ENCODE assay signal across 18 cellular contexts in the genomic region with DNA sequence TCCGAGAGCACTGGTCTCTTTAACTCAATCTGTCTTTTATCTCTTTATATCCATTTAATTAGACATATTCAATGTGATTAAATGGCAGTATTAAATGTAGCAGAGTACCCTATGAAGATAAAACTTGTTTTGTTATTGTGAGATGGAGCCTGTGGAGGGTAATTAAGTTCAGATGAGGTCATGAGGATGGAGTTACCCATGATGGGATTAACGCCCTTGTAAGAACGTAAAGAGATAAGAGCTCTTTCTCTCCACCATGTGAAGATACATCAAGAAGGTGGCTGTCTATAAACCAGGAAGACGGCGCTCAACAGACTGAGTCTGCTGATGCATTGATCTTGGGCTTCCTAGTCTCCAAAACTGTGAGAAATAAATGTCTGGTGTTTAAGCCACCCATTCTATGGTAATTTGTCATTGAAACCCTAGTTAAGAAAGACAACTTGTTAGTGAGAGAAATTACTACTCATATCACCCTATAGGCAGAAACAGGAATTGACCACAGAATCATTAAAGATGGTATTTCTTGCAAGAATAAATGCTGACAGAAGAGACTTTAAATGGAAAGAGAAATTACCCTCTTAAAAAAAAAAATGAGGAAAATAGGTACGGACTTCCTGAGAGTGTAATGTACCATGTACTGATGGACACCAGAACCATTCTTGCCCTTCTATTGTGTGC.
DNase-seq lines count a peak whose midpoint lies in the region; ATAC-seq and TF ChIP-seq lines count a peak whose summit lies in the region.
"Had no signal": no experiment of that assay in that cellular context is flagged by ENCODE, and none has a peak within 500 bp of the region (broad histone marks: within the 10 kb centered on the region; RNA-seq: fewer than 3 reads in every experiment).

No MANE protein-coding gene starts in this region.

- H2BK120ac ChIP-seq in mesenchymal stem cell (ENCODE audit: low read depth, low read length) = no peak overlapping the region

- no peak overlapping the region for H3K27ac Mint-ChIP-seq in GM23338
- H3K27ac Mint-ChIP-seq: B cell; CD4-positive, alpha-beta T cell had no signal

- peaks cover 1% of the 10 kb centered on the region for H3K27me3 Mint-ChIP-seq in GM23338 (ENCODE audit: insufficient read depth, low read depth, poor library complexity)
- H3K27me3 Mint-ChIP-seq: B cell; CD4-positive, alpha-beta T cell had no signal

- no peaks in the 10 kb centered on the region for H4K20me1 ChIP-seq in GM23338 (replicated peaks; ENCODE audit: insufficient read depth)
- H4K20me1 ChIP-seq in smooth muscle cell (ENCODE audit: low read depth) = no peaks in the 10 kb centered on the region

- DNase-seq in GM23338 (ENCODE audit: low spot score) (peak; percentile 2), SJSA1 (ENCODE audit: low read depth in 1 of 2, low spot score in 2 of 2) (no peak), mesenchymal stem cell (no peak), smooth muscle cell (lab: John Stamatoyannopoulos, UW; ENCODE audit: unreplicated experiment) (no peak), upper lobe of left lung (no peak)
- DNase-seq in activated CD8-positive, alpha-beta memory T cell treated with anti-CD3 and anti-CD28 coated beads, Interleukin-2, amount 50 U/mL, for 4 hours = no peak
- DNase-seq: CD4-positive, alpha-beta T cell; DND-41; GDM1; NCI-H1048; NCI-H1694 treated with DMSO at 0.1 percent for 48 hours; NCI-H2171; NCI-H748 treated with DMSO at 0.1 percent for 48 hours; SHP77 had no signal

- H2BK5ac ChIP-seq in mesenchymal stem cell (ENCODE audit: low read depth, low read length, poor library complexity, severe bottlenecking) = no peak overlapping the region

- H3K79me2 ChIP-seq in GM23338 (replicated peaks; ENCODE audit: insufficient read depth) (no peaks in the 10 kb centered on the region), smooth muscle cell (ENCODE audit: low read depth) (no peaks in the 10 kb centered on the region)

- H3K9me3 Mint-ChIP-seq in GM23338 = no peaks in the 10 kb centered on the region
- H3K9me3 Mint-ChIP-seq: CD4-positive, alpha-beta T cell had no signal

- H3K9ac ChIP-seq in mesenchymal stem cell (ENCODE audit: low read length) (no peak overlapping the region), smooth muscle cell (ENCODE audit: low read depth) (no peak overlapping the region)

- no peak overlapping the region for H3K4ac ChIP-seq in mesenchymal stem cell (ENCODE audit: low read depth in 1 of 2, low read length in 2 of 2)

- no peak overlapping the region for H3K18ac ChIP-seq in mesenchymal stem cell (ENCODE audit: low read depth in 1 of 2, low read length in 2 of 2)

- no peaks in the 10 kb centered on the region for H3K79me1 ChIP-seq in mesenchymal stem cell (replicated peaks; ENCODE audit: low read length, poor library complexity, severe bottlenecking)

- H3K4me3 ChIP-seq in GM23338 = no peak overlapping the region
- no peak overlapping the region for H3K4me3 ChIP-seq in SJSA1
- H3K4me3 ChIP-seq in mesenchymal stem cell (ENCODE audit: insufficient read depth in 1 of 2, low read depth in 1 of 2, low read length in 2 of 2) = no peak overlapping the region
- H3K4me3 ChIP-seq in smooth muscle cell = no peak overlapping the region
- no peak overlapping the region for H3K4me3 ChIP-seq in upper lobe of left lung
- H3K4me3 ChIP-seq: K562 had no signal

- no peak overlapping the region for H4K91ac ChIP-seq in mesenchymal stem cell (ENCODE audit: low read length)

- ATAC-seq in GM23338 = no peak
- no peak for ATAC-seq in upper lobe of left lung (ENCODE audit: low FRiP score in 2 of 2)
- ATAC-seq in HG02981 (IDR thresholded peaks at IDR 0.05; ENCODE audit: unreplicated experiment) = no peak
- ATAC-seq: K562 had no signal

- no peak overlapping the region for H3K23ac ChIP-seq in mesenchymal stem cell (ENCODE audit: low read length in 2 of 2)

- H3K4me1 ChIP-seq in GM23338 (ENCODE audit: insufficient read depth) (no peaks in the 10 kb centered on the region), SJSA1 (replicated peaks) (peaks cover 20% of the 10 kb centered on the region), mesenchymal stem cell (ENCODE audit: control insufficient read depth, insufficient read depth, low read depth, low read length) (peaks cover 4% of the 10 kb centered on the region), smooth muscle cell (ENCODE audit: low read depth) (no peaks in the 10 kb centered on the region), upper lobe of left lung (no peaks in the 10 kb centered on the region)

- H3K4me1 Mint-ChIP-seq in GM23338 = peaks cover 9% of the 10 kb centered on the region; the same call in 2 of the 3 replicates
- H3K4me1 Mint-ChIP-seq: B cell had no signal

- no peak for TF ChIP-seq POLR2A in upper lobe of left lung (IDR thresholded peaks at IDR 0.05)

- no peak overlapping the region for H3K4me3 Mint-ChIP-seq in GM23338
- H3K4me3 Mint-ChIP-seq: B cell; CD4-positive, alpha-beta T cell had no signal

- H2AFZ ChIP-seq in GM23338 (no peak overlapping the region), mesenchymal stem cell (ENCODE audit: low read depth, low read length) (no peak overlapping the region), smooth muscle cell (ENCODE audit: low read depth) (no peak overlapping the region)

- H3K27ac ChIP-seq in GM23338 (ENCODE audit: low read depth) = no peak overlapping the region
- peak overlapping the region; percentile 39 for H3K27ac ChIP-seq in SJSA1
- H3K27ac ChIP-seq in mesenchymal stem cell (ENCODE audit: low read length, poor library complexity, severe bottlenecking) = peak overlapping the region; percentile 15
- no peak overlapping the region for H3K27ac ChIP-seq in smooth muscle cell (ENCODE audit: low read depth)
- H3K27ac ChIP-seq in upper lobe of left lung = no peak overlapping the region
- H3K27ac ChIP-seq: HL-60 had no signal

- H3K4me2 ChIP-seq in GM23338 (no peak overlapping the region), mesenchymal stem cell (ENCODE audit: low read length, poor library complexity, severe bottlenecking) (no peak overlapping the region), smooth muscle cell (peak overlapping the region; percentile 25)

- TF ChIP-seq EP300 in upper lobe of left lung (IDR thresholded peaks at IDR 0.05) = no peak

- no peak overlapping the region for H2BK15ac ChIP-seq in mesenchymal stem cell (ENCODE audit: low read depth, poor library complexity, severe bottlenecking)

- TF ChIP-seq CTCF in GM23338 (conservative IDR thresholded peaks at IDR 0.05; ENCODE audit: low read depth in 2 of 2) (peak in 1 of 2 experiments; percentile 28; a peak in 2 of 4 replicates), smooth muscle cell (IDR thresholded peaks at IDR 0.05; ENCODE audit: borderline replicate concordance, insufficient read depth, poor library complexity, severe bottlenecking) (peak; percentile 9), upper lobe of left lung (IDR thresholded peaks at IDR 0.05) (no peak)

- H3K36me3 Mint-ChIP-seq in GM23338 (ENCODE audit: low read depth) = no peaks in the 10 kb centered on the region

- H2AK5ac ChIP-seq in mesenchymal stem cell (ENCODE audit: low read length, severe bottlenecking) = peak overlapping the region; percentile 89

- no peak overlapping the region for H2BK12ac ChIP-seq in mesenchymal stem cell (ENCODE audit: low read length in 2 of 2)

- no peaks in the 10 kb centered on the region for H3K9me3 ChIP-seq in SJSA1 (replicated peaks)
- H3K9me3 ChIP-seq in mesenchymal stem cell (ENCODE audit: control insufficient read depth, low read length) = no peaks in the 10 kb centered on the region
- no peaks in the 10 kb centered on the region for H3K9me3 ChIP-seq in smooth muscle cell (replicated peaks; ENCODE audit: low read depth)
- H3K9me3 ChIP-seq in upper lobe of left lung = no peaks in the 10 kb centered on the region

- no peak overlapping the region for H4K8ac ChIP-seq in mesenchymal stem cell (ENCODE audit: low read length)

- no peaks in the 10 kb centered on the region for H3K27me3 ChIP-seq in GM23338 (ENCODE audit: insufficient read depth)
- no peaks in the 10 kb centered on the region for H3K27me3 ChIP-seq in SJSA1 (replicated peaks)
- H3K27me3 ChIP-seq in mesenchymal stem cell (ENCODE audit: control insufficient read depth in 1 of 2, insufficient read depth in 1 of 2, low read length in 2 of 2) = no peaks in the 10 kb centered on the region
- H3K27me3 ChIP-seq in smooth muscle cell (ENCODE audit: low read depth) = no peaks in the 10 kb centered on the region
- no peaks in the 10 kb centered on the region for H3K27me3 ChIP-seq in upper lobe of left lung

- 74% methylated on average over 3 of the region's 6 CpGs for WGBS in mesenchymal stem cell
- 59% methylated on average over 6 of the region's 6 CpGs for WGBS in smooth muscle cell (ENCODE audit: low lambda C conversion rate)
- 85 to 89% methylated on average over 6 of the region's 6 CpGs for WGBS in upper lobe of left lung, 2 donors

- H3K9me2 ChIP-seq in GM23338 (ENCODE audit: insufficient read depth) = no peaks in the 10 kb centered on the region

- H3K36me3 ChIP-seq in GM23338 (ENCODE audit: insufficient read depth) (no peaks in the 10 kb centered on the region), SJSA1 (no peaks in the 10 kb centered on the region), mesenchymal stem cell (ENCODE audit: control insufficient read depth in 1 of 2, insufficient read depth in 2 of 2, low read depth in 1 of 2, low read length in 2 of 2) (no peaks in the 10 kb centered on the region), smooth muscle cell (ENCODE audit: low read depth) (no peaks in the 10 kb centered on the region), upper lobe of left lung (no peaks in the 10 kb centered on the region)

- H3K14ac ChIP-seq in mesenchymal stem cell (ENCODE audit: low read length in 2 of 2) = no peak overlapping the region

- H3F3A ChIP-seq in GM23338 (replicated peaks; ENCODE audit: low read depth) (no peaks in the 10 kb centered on the region), smooth muscle cell (ENCODE audit: low read depth) (peaks cover 2% of the 10 kb centered on the region)

TF ChIP-seq in GM23338, 12 proteins besides CTCF, POLR2A, EP300 and RAD21:
- TF ChIP-seq ZNF331 (CRISPR knock-in tag; IDR thresholded peaks at IDR 0.05; ENCODE audit: low read depth) (no peak), EZH2 (IDR thresholded peaks at IDR 0.05; ENCODE audit: low read depth, unreplicated experiment) (no peak), CREB1 (CRISPR knock-in tag; IDR thresholded peaks at IDR 0.05; ENCODE audit: low read depth) (no peak)
- TF ChIP-seq, protein P1, sequence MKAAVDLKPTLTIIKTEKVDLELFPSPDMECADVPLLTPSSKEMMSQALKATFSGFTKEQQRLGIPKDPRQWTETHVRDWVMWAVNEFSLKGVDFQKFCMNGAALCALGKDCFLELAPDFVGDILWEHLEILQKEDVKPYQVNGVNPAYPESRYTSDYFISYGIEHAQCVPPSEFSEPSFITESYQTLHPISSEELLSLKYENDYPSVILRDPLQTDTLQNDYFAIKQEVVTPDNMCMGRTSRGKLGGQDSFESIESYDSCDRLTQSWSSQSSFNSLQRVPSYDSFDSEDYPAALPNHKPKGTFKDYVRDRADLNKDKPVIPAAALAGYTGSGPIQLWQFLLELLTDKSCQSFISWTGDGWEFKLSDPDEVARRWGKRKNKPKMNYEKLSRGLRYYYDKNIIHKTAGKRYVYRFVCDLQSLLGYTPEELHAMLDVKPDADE (IDR thresholded peaks at IDR 0.05) = no peak
TF ChIP-seq in GM23338: peak in this region for 0.

Comparison
In these comparisons a context has a peak if more than half of its experiments do, and no peak if none do; other contexts are left out.
1. H3K27ac ChIP-seq: peak in SJSA1 (single experiment) and mesenchymal stem cell (single experiment); none in GM23338 (single experiment), smooth muscle cell (single experiment) and upper lobe of left lung (0 of 4).